In the genomic region with DNA sequence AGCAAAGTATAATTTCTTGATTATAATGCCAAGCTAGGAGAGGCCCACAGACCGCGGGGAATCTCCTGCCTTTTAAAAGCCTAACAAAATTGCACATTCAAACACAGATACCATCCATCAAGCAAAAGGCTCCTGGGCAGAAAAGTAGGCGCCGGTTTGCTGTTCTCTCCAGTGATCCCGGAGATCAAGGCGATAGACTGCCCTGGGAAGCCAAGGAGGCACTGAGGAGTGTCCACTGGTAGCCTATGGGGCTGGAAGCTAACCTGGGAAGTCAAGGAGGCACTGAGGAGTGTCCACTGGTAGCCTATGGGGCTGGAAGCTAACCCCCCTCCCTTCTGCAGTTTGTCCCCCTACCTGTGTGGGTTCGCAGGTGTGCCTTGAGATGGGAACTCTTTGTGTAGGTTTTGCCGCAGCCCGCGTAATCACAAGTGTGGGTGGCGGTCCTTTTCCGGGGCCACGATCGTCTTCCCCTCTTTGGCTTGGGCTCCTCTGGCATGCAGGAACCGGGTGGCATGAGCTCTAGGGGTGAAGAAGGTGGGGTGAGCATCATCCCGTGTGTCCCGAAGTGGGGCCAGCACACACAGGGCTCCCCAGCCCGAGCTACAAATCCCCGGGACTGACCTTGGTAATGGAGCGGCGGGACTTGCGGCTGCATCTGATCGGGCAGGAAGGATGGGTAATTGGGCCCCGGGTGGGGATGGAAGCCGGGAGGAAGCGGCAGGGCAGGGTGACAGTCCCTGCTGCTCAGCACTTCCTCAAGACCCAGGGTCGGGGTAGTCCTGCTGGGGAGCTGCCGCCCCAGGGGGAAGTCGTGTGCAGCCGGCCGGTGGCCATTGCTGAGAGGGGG, we compare ENCODE assay signal across 1 cellular context.
TF ChIP-seq lines count a peak whose summit lies in the region.

No MANE protein-coding gene starts in this region.

TF ChIP-seq in endothelial cell of umbilical vein, 7 proteins besides CTCF, POLR2A, EP300 and RAD21:
- TF ChIP-seq GATA2 (IDR thresholded peaks at IDR 0.05; ENCODE audit: insufficient read depth, insufficient read length, low read depth, low read length) (no peak), FOS (IDR thresholded peaks at IDR 0.05; ENCODE audit: borderline replicate concordance, insufficient read depth, low read length) (no peak), POLR2AphosphoS5 (IDR thresholded peaks at IDR 0.05; ENCODE audit: insufficient read depth, low read depth, low read length) (no peak), EZH2 (IDR thresholded peaks at IDR 0.05; ENCODE audit: borderline replicate concordance, low read depth, low read length, severe bottlenecking) (no peak), JUN (IDR thresholded peaks at IDR 0.05; ENCODE audit: borderline replicate concordance, insufficient read depth, insufficient read length, low read depth) (no peak), MYC (IDR thresholded peaks at IDR 0.05; ENCODE audit: low read depth, low read length) (no peak)
- TF ChIP-seq, protein P1, sequence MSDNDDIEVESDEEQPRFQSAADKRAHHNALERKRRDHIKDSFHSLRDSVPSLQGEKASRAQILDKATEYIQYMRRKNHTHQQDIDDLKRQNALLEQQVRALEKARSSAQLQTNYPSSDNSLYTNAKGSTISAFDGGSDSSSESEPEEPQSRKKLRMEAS (IDR thresholded peaks at IDR 0.05; ENCODE audit: insufficient read depth, insufficient read length), result no peak
